In the genomic region with DNA sequence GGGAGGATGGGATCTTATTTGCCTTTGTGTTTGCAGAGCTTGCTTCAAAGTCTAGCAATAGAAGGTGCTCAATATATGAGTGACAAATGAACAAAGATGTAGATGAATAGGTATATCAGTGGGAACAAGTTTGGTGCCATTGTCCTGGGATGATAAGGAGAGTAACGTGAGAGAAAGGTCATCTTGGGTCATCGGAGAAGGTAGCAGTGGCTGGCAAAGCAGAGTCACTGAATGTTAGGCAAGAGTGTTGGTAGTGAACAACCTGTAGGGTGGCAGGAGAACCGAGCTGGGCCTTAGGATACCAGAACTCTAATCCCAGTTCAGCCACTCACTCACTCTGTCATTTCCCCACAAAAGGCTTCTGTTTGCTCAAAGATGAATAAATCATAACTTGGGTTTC, we compare ENCODE assay signal across 40 cellular contexts.
"Had no signal": no experiment of that assay in that cellular context is flagged by ENCODE, and none has a peak within 500 bp of the region (broad histone marks: within the 10 kb centered on the region; RNA-seq: fewer than 3 reads in every experiment).

No MANE protein-coding gene starts in this region.

- H3K27ac Mint-ChIP-seq: activated naive CD4-positive, alpha-beta T cell treated with anti-CD3 and anti-CD28 coated beads for 36 hours; activated naive CD4-positive, alpha-beta T cell treated with anti-CD3 and anti-CD28 coated beads, Interleukin-2, amount 10 ng/mL, durations not matched to agents 7 days and 5 days; activated naive CD4-positive, alpha-beta T cell treated with anti-CD3 and anti-CD28 coated beads, Interleukin-2, amount 50 U/mL, for 24 hours; activated naive CD4-positive, alpha-beta T cell treated with anti-CD3 and anti-CD28 coated beads, Interleukin-2, amount 50 U/mL, for 72 hours; activated naive CD8-positive, alpha-beta T cell; activated naive CD8-positive, alpha-beta T cell treated with anti-CD3 and anti-CD28 coated beads for 36 hours; activated naive CD8-positive, alpha-beta T cell treated with anti-CD3 and anti-CD28 coated beads, Interleukin-2, amount 10 ng/mL, durations not matched to agents 7 days and 5 days; activated naive CD8-positive, alpha-beta T cell treated with anti-CD3 and anti-CD28 coated beads, Interleukin-2, amount 50 U/mL, for 24 hours; activated T-cell treated with anti-CD3 and anti-CD28 coated beads, Interleukin-2, amount 50 U/mL, for 24 hours; activated T-cell treated with anti-CD3 and anti-CD28 coated beads, Interleukin-2, amount 50 U/mL, for 72 hours; activated T-helper 1 cell treated with anti-CD3 and anti-CD28 coated beads, Interleukin-12 subunit alpha, Interleukin-12 subunit beta, Interleukin-2, Interleukin-4 antibody, amounts not matched to agents 30 ng/mL and 10 ng/mL and 1 ng/mL, durations not matched to agents 14 hours and 24 hours and 36 hours; activated T-helper 17 cell treated with anti-CD3 and anti-CD28 coated beads, Interleukin-2, amount 50 U/mL, for 72 hours; activated T-helper 2 cell treated with anti-CD3 and anti-CD28 coated beads, Interferon-gamma antibody, Interleukin-2, Interleukin-4, amounts not matched to agents 10 μg/mL and 5 μg/mL and 100 μg/mL, durations not matched to agents 14 hours and 24 hours and 36 hours; brain had no signal

- H3K27me3 Mint-ChIP-seq: activated T-helper 17 cell treated with anti-CD3 and anti-CD28 coated beads, Interleukin-2, amount 50 U/mL, for 72 hours; brain had no signal

- ATAC-seq: activated naive CD4-positive, alpha-beta T cell treated with anti-CD3 and anti-CD28 coated beads, Interleukin-2, amount 50 U/mL, for 72 hours; activated naive CD8-positive, alpha-beta T cell treated with anti-CD3 and anti-CD28 coated beads, Interleukin-2, amount 50 U/mL, for 24 hours; activated T-cell treated with anti-CD3 and anti-CD28 coated beads, Interleukin-2, amount 50 U/mL, for 4 hours; activated T-cell treated with anti-CD3 and anti-CD28 coated beads, Interleukin-2, amount 50 U/mL, for 72 hours; activated T-helper 17 cell treated with anti-CD3 and anti-CD28 coated beads, Interleukin-2, amount 50 U/mL, for 72 hours; body of pancreas had no signal

- H3K36me3 ChIP-seq: adrenal gland, ascending aorta, brain microvascular endothelial cell, breast epithelium, cardiac muscle cell had no signal

- H3K27me3 ChIP-seq: adrenal gland, ascending aorta, body of pancreas, brain microvascular endothelial cell, breast epithelium, cardiac muscle cell had no signal

- H3K27ac ChIP-seq: adrenal gland, ascending aorta, body of pancreas, brain microvascular endothelial cell, breast epithelium, cardiac muscle cell had no signal

- FAIRE-seq: astrocyte, bronchial epithelial cell had no signal

- H3K36me3 Mint-ChIP-seq: activated naive CD4-positive, alpha-beta T cell treated with anti-CD3 and anti-CD28 coated beads, Interleukin-2, amount 10 ng/mL, durations not matched to agents 7 days and 5 days; activated naive CD4-positive, alpha-beta T cell treated with anti-CD3 and anti-CD28 coated beads, Interleukin-2, amount 50 U/mL, for 24 hours; activated naive CD4-positive, alpha-beta T cell treated with anti-CD3 and anti-CD28 coated beads, Interleukin-2, amount 50 U/mL, for 72 hours; activated naive CD8-positive, alpha-beta T cell treated with anti-CD3 and anti-CD28 coated beads, Interleukin-2, amount 10 ng/mL, durations not matched to agents 7 days and 5 days; brain had no signal

- DNase-seq: activated effector memory CD4-positive, alpha-beta T cell treated with anti-CD3 and anti-CD28 coated beads, Interleukin-2, amount 50 U/mL, for 16 hours; activated effector memory CD4-positive, alpha-beta T cell treated with Interleukin-2 at 50 U/mL for 16 hours; activated gamma-delta T cell; activated gamma-delta T cell treated with Interleukin-2 at 50 U/mL for 16 hours; activated naive CD4-positive, alpha-beta T cell; activated naive CD4-positive, alpha-beta T cell treated with anti-CD3 and anti-CD28 coated beads for 36 hours; activated naive CD4-positive, alpha-beta T cell treated with anti-CD3 and anti-CD28 coated beads, Interleukin-2, amount 10 ng/mL, durations not matched to agents 7 days and 5 days; activated naive CD4-positive, alpha-beta T cell treated with anti-CD3 and anti-CD28 coated beads, Interleukin-2, amount 50 U/mL, for 16 hours; activated naive CD4-positive, alpha-beta T cell treated with Interleukin-2 at 50 U/mL for 16 hours; activated naive CD8-positive, alpha-beta T cell treated with anti-CD3 and anti-CD28 coated beads for 36 hours; activated naive CD8-positive, alpha-beta T cell treated with anti-CD3 and anti-CD28 coated beads, Interleukin-2, amount 10 ng/mL, durations not matched to agents 7 days and 5 days; activated naive CD8-positive, alpha-beta T cell treated with anti-CD3 and anti-CD28 coated beads, Interleukin-2, amount 50 U/mL, for 24 hours; activated T-cell treated with anti-CD3 and anti-CD28 coated beads, Interleukin-2, amount 50 U/mL, for 1 hour; activated T-cell treated with anti-CD3 and anti-CD28 coated beads, Interleukin-2, amount 50 U/mL, for 24 hours; activated T-cell treated with anti-CD3 and anti-CD28 coated beads, Interleukin-2, amount 50 U/mL, for 4 hours; activated T-cell treated with anti-CD3 and anti-CD28 coated beads, Interleukin-2, amount 50 U/mL, for 48 hours; activated T-cell treated with anti-CD3 and anti-CD28 coated beads, Interleukin-2, amount 50 U/mL, for 72 hours; adrenal gland; amniotic stem cell; amygdala; anterior cingulate cortex; aorta; body of pancreas; brain microvascular endothelial cell; caudate nucleus; central memory CD4-positive, alpha-beta T cell; cerebellar nuclear complex had no signal

- H3K4me1 Mint-ChIP-seq: activated naive CD4-positive, alpha-beta T cell treated with anti-CD3 and anti-CD28 coated beads, Interleukin-2, amount 10 ng/mL, durations not matched to agents 7 days and 5 days; central memory CD8-positive, alpha-beta T cell had no signal

- H3K4me3 Mint-ChIP-seq: activated naive CD4-positive, alpha-beta T cell treated with anti-CD3 and anti-CD28 coated beads for 36 hours; activated naive CD4-positive, alpha-beta T cell treated with anti-CD3 and anti-CD28 coated beads, Interleukin-2, amount 10 ng/mL, durations not matched to agents 7 days and 5 days; activated naive CD4-positive, alpha-beta T cell treated with anti-CD3 and anti-CD28 coated beads, Interleukin-2, amount 50 U/mL, for 24 hours; activated naive CD8-positive, alpha-beta T cell; activated naive CD8-positive, alpha-beta T cell treated with anti-CD3 and anti-CD28 coated beads for 36 hours; activated naive CD8-positive, alpha-beta T cell treated with anti-CD3 and anti-CD28 coated beads, Interleukin-2, amount 10 ng/mL, durations not matched to agents 7 days and 5 days; activated naive CD8-positive, alpha-beta T cell treated with anti-CD3 and anti-CD28 coated beads, Interleukin-2, amount 50 U/mL, for 24 hours; activated T-cell treated with anti-CD3 and anti-CD28 coated beads, Interleukin-2, amount 50 U/mL, for 24 hours; activated T-cell treated with anti-CD3 and anti-CD28 coated beads, Interleukin-2, amount 50 U/mL, for 4 hours; activated T-cell treated with anti-CD3 and anti-CD28 coated beads, Interleukin-2, amount 50 U/mL, for 72 hours; activated T-helper 1 cell treated with anti-CD3 and anti-CD28 coated beads, Interleukin-12 subunit alpha, Interleukin-12 subunit beta, Interleukin-2, Interleukin-4 antibody, amounts not matched to agents 30 ng/mL and 10 ng/mL and 1 ng/mL, durations not matched to agents 14 hours and 24 hours and 36 hours; activated T-helper 17 cell treated with anti-CD3 and anti-CD28 coated beads, Interleukin-2, amount 50 U/mL, for 72 hours; brain; central memory CD8-positive, alpha-beta T cell had no signal

- H3K4me1 ChIP-seq: adrenal gland, ascending aorta, breast epithelium had no signal

- H3K9me3 Mint-ChIP-seq: activated naive CD4-positive, alpha-beta T cell treated with anti-CD3 and anti-CD28 coated beads, Interleukin-2, amount 10 ng/mL, durations not matched to agents 7 days and 5 days; activated naive CD4-positive, alpha-beta T cell treated with anti-CD3 and anti-CD28 coated beads, Interleukin-2, amount 50 U/mL, for 24 hours; activated naive CD4-positive, alpha-beta T cell treated with anti-CD3 and anti-CD28 coated beads, Interleukin-2, amount 50 U/mL, for 72 hours; activated naive CD8-positive, alpha-beta T cell treated with anti-CD3 and anti-CD28 coated beads, Interleukin-2, amount 10 ng/mL, durations not matched to agents 7 days and 5 days; activated naive CD8-positive, alpha-beta T cell treated with anti-CD3 and anti-CD28 coated beads, Interleukin-2, amount 50 U/mL, for 24 hours; activated T-cell treated with anti-CD3 and anti-CD28 coated beads, Interleukin-2, amount 50 U/mL, for 4 hours; activated T-helper 1 cell treated with anti-CD3 and anti-CD28 coated beads, Interleukin-12 subunit alpha, Interleukin-12 subunit beta, Interleukin-2, Interleukin-4 antibody, amounts not matched to agents 30 ng/mL and 10 ng/mL and 1 ng/mL, durations not matched to agents 14 hours and 24 hours and 36 hours; activated T-helper 17 cell treated with anti-CD3 and anti-CD28 coated beads, Interleukin-2, amount 50 U/mL, for 72 hours; activated T-helper 2 cell treated with anti-CD3 and anti-CD28 coated beads, Interferon-gamma antibody, Interleukin-2, Interleukin-4, amounts not matched to agents 10 μg/mL and 5 μg/mL and 100 μg/mL, durations not matched to agents 14 hours and 24 hours and 36 hours; central memory CD8-positive, alpha-beta T cell had no signal

- H3K4me3 ChIP-seq: adrenal gland, ascending aorta, body of pancreas, breast epithelium, cardiac muscle cell had no signal

- H3K9me3 ChIP-seq: adrenal gland, ascending aorta, body of pancreas, breast epithelium had no signal
